In the genomic region with DNA sequence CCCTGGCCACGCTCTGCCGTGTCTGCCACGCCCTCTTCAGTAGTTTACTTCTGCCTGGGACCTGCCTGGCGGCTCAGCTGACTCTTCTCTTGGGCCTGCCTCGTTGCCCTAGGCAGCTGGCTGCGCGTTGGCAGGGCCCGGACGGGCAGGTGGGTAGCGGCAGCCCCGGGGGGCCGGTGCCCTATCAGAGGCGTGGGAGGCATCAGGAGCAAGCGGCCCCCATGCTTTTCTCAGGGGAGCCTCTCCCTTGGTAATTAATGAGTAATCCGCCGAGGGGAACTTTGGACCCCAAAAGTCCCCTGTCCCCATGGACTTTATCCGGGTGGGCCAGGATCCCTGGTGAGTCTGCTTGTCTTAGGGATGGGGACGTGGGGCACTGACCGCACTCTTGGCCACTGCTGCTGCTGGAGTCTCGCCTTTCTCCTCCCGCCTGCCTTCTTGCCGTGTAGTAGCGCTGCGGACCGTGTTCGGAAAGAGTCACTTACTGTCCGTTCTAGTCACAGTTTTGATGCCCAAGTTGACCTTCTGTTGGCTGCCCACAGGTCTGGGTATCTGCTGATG, we compare ENCODE assay signal across 18 cellular contexts. TPM values are rescaled to one million over a fixed set of nuclear protein-coding genes. Genes with fewer than 3 reads are reported as not detected.
DNase-seq lines count a peak whose midpoint lies in the region; ATAC-seq and TF ChIP-seq lines count a peak whose summit lies in the region.
"Had no signal": no experiment of that assay in that cellular context is flagged by ENCODE, and none has a peak within 500 bp of the region (broad histone marks: within the 10 kb centered on the region; RNA-seq: fewer than 3 reads in every experiment).

No MANE protein-coding gene starts in this region.

- H3K27ac Mint-ChIP-seq in neural progenitor cell (peak overlapping the region; percentile 88), T-cell (peak overlapping the region in 1 of 2 donors; percentile 83)

- H3K36me3 Mint-ChIP-seq in neural progenitor cell (peaks cover 22% of the 10 kb centered on the region), T-cell (peaks cover 23% of the 10 kb centered on the region)

- H3K79me2 ChIP-seq in neural progenitor cell (ENCODE audit: low read depth), result peaks cover 98% of the 10 kb centered on the region

- H3K9ac ChIP-seq in BLaER1 treated with 17β-estradiol and CSF1 and Interleukin-3, amounts not matched to agents 10 nM and 100 nM, result peak overlapping the region in 6 of 11 experiments; percentile 8 to 56 (median 30); a peak in 7 of 22 replicates
- no peak overlapping the region for H3K9ac ChIP-seq in neural progenitor cell

- no peak for TF ChIP-seq CTCF in HEK293 (tag by site-specific recombination; IDR thresholded peaks at IDR 0.05)
- no peak for TF ChIP-seq CTCF in esophagus squamous epithelium (IDR thresholded peaks at IDR 0.05)
- TF ChIP-seq CTCF in neural progenitor cell (IDR thresholded peaks at IDR 0.05), result no peak

- H3K4me2 ChIP-seq in BLaER1 treated with 17β-estradiol and CSF1 and Interleukin-3, amounts not matched to agents 10 nM and 100 nM, result peak overlapping the region; percentile 43 to 95 (median 73)
- H3K4me2 ChIP-seq in neural progenitor cell, result peak overlapping the region; percentile 10

- H3K4me1 Mint-ChIP-seq in neural progenitor cell (peaks cover 63% of the 10 kb centered on the region), T-cell (peaks cover 65 to 74% (median 73%) of the 10 kb centered on the region in 3 donors)

- H3F3A ChIP-seq in neural progenitor cell (ENCODE audit: low read depth), result peaks cover 43% of the 10 kb centered on the region

- peak overlapping the region; percentile 46 for H3K4me3 Mint-ChIP-seq in neural progenitor cell
- no peak overlapping the region for H3K4me3 Mint-ChIP-seq in T-cell

- H3K27me3 Mint-ChIP-seq in neural progenitor cell (ENCODE audit: insufficient read depth, low read depth) (peaks cover 9% of the 10 kb centered on the region), T-cell (no peaks in the 10 kb centered on the region)

- 39 to 76% methylated on average over 5 to 14 of the region's 27 CpGs for WGBS in esophagus squamous epithelium, 2 donors

- H3K27me3 ChIP-seq in BLaER1 treated with 17β-estradiol and CSF1 and Interleukin-3, amounts not matched to agents 10 nM and 100 nM, result no peaks in the 10 kb centered on the region
- no peaks in the 10 kb centered on the region for H3K27me3 ChIP-seq in esophagus squamous epithelium
- H3K27me3 ChIP-seq in neural progenitor cell, result no peaks in the 10 kb centered on the region
- H3K27me3 ChIP-seq: heart right ventricle, pancreas, vagina had no signal

- POLR2A ChIA-PET in HEK293 (lab: Yijun Ruan, JAX) (no interaction called here), T-cell (lab: Charles Lee) (interaction anchor here in 1 of 2 donors (0.5 kb wide), 1 partner anchor 10 kb away, joined by 3 read pairs; no protein-coding TSS in a partner anchor)

- DNase-seq in esophagus squamous epithelium (lab: John Stamatoyannopoulos, UW), result no peak
- DNase-seq in neural progenitor cell (ENCODE audit: low spot score), result no peak
- DNase-seq in T-cell, result no peak
- no peak for DNase-seq in activated CD4-positive, alpha-beta T cell treated with anti-CD3 and anti-CD28 coated beads for 48 hours
- DNase-seq in sciatic nerve (ENCODE audit: low spot score), result no peak
- DNase-seq: activated T-cell treated with anti-CD3 and anti-CD28 coated beads, Interleukin-2, amount 50 U/mL, for 48 hours; EL; heart right ventricle; mammary epithelial cell; NCI-H1048; NCI-H2227 treated with DMSO at 0.1 percent for 48 hours; stimulated activated CD4-positive, alpha-beta T cell treated with anti-CD3 and anti-CD28 coated beads, Interleukin-15, amount 100 ng/mL, for 24 hours; SW 1271 had no signal

- peak overlapping the region in 5 of 11 experiments; percentile 7 to 96 (median 27); a peak in 5 of 22 replicates for H3K27ac ChIP-seq in BLaER1 treated with 17β-estradiol and CSF1 and Interleukin-3, amounts not matched to agents 10 nM and 100 nM
- H3K27ac ChIP-seq in HEK293 (ENCODE audit: extremely low read depth, low read depth, low read length) (no peak overlapping the region), esophagus squamous epithelium (peak overlapping the region; percentile 22 to 76 (median 50)), neural progenitor cell (no peak overlapping the region)
- H3K27ac ChIP-seq: pancreas had no signal

- H3K4me1 ChIP-seq in BLaER1 treated with 17β-estradiol and CSF1 and Interleukin-3, amounts not matched to agents 10 nM and 100 nM, result peaks cover 76 to 98% (median 94%) of the 10 kb centered on the region in 10 experiments
- H3K4me1 ChIP-seq in HEK293 (ENCODE audit: control insufficient read depth, insufficient read depth, low read length) (peaks cover 7% of the 10 kb centered on the region), esophagus squamous epithelium (peaks cover 69 to 100% (median 82%) of the 10 kb centered on the region in 3 donors), neural progenitor cell (peaks cover 51% of the 10 kb centered on the region)

- no peak for ATAC-seq in T-cell (replicated peaks in 1 of 4)
- ATAC-seq in HG02588 (IDR thresholded peaks at IDR 0.05; ENCODE audit: unreplicated experiment), result no peak
- ATAC-seq in sciatic nerve, result no peak
- ATAC-seq: pancreas had no signal

- peaks cover 16 to 72% (median 30%) of the 10 kb centered on the region in 11 experiments; a peak in 20 of 22 replicates for H3K36me3 ChIP-seq in BLaER1 treated with 17β-estradiol and CSF1 and Interleukin-3, amounts not matched to agents 10 nM and 100 nM
- H3K36me3 ChIP-seq in HEK293 (ENCODE audit: control insufficient read depth in 2 of 2, insufficient read depth in 1 of 2, low read length in 2 of 2), result peaks cover 0 to 40% of the 10 kb centered on the region in 2 experiments; a peak in 1 of 3 replicates
- peaks cover 0 to 14% (median 0%) of the 10 kb centered on the region in 3 donors for H3K36me3 ChIP-seq in esophagus squamous epithelium
- no peaks in the 10 kb centered on the region for H3K36me3 ChIP-seq in neural progenitor cell
- H3K36me3 ChIP-seq: pancreas, vagina had no signal

- H4K20me1 ChIP-seq in BLaER1 treated with 17β-estradiol and CSF1 and Interleukin-3, amounts not matched to agents 10 nM and 100 nM, result peaks cover 68 to 96% (median 92%) of the 10 kb centered on the region in 11 experiments
- peaks cover 69% of the 10 kb centered on the region for H4K20me1 ChIP-seq in neural progenitor cell (ENCODE audit: low read depth)

- no peak overlapping the region for H3K4me3 ChIP-seq in BLaER1 treated with 17β-estradiol and CSF1 and Interleukin-3, amounts not matched to agents 10 nM and 100 nM
- no peak overlapping the region for H3K4me3 ChIP-seq in HEK293 (ENCODE audit: low read depth, low read length)
- H3K4me3 ChIP-seq in esophagus squamous epithelium, result peak overlapping the region in 1 of 4 donors; percentile 28
- H3K4me3 ChIP-seq in neural progenitor cell, result no peak overlapping the region
- H3K4me3 ChIP-seq: pancreas had no signal

- intact Hi-C loops in esophagus squamous epithelium (cut with DNase I) (no loop called here), sciatic nerve (cut with DNase I) (no loop called here)

- H2AFZ ChIP-seq in neural progenitor cell (replicated peaks), result no peak overlapping the region

- H3K9me3 ChIP-seq in BLaER1 treated with 17β-estradiol and CSF1 and Interleukin-3, amounts not matched to agents 10 nM and 100 nM (replicated peaks in 1 of 11), result peaks cover 19 to 38% (median 27%) of the 10 kb centered on the region in 11 experiments
- H3K9me3 ChIP-seq in HEK293 (ENCODE audit: control insufficient read depth, insufficient read depth, low read depth, low read length), result no peaks in the 10 kb centered on the region
- H3K9me3 ChIP-seq in esophagus squamous epithelium, result no peaks in the 10 kb centered on the region
- H3K9me3 ChIP-seq in neural progenitor cell (ENCODE audit: low read depth), result no peaks in the 10 kb centered on the region
- H3K9me3 ChIP-seq: pancreas, vagina had no signal

- no peak for TF ChIP-seq POLR2A in esophagus squamous epithelium (IDR thresholded peaks at IDR 0.05)

- H3K9me3 Mint-ChIP-seq in neural progenitor cell, result no peaks in the 10 kb centered on the region
- H3K9me3 Mint-ChIP-seq in T-cell, result no peaks in the 10 kb centered on the region

- CTCF ChIA-PET in HEK293 (lab: Yijun Ruan, JAX) (no interaction called here), T-cell (lab: Charles Lee) (no interaction called here)

TF ChIP-seq in HEK293, 187 proteins besides CTCF, POLR2A, EP300 and RAD21:
- TF ChIP-seq ZNF23 (tag by site-specific recombination; IDR thresholded peaks at IDR 0.05; ENCODE audit: borderline replicate concordance) (no peak), ZFP41 (tag by site-specific recombination; IDR thresholded peaks at IDR 0.05; ENCODE audit: borderline replicate concordance) (no peak), KLF9 (tag by site-specific recombination; IDR thresholded peaks at IDR 0.05; ENCODE audit: low read depth) (0 out of 2 replicates have a peak, but pooled peaks have one; percentile 30)

RNA-seq across cellular contexts. Expression of a gene that starts 22.7 kb away (rescaled TPM):
- 10 to 100 TPM; 18.2 to 38.8 (median 25.2) TPM for total RNA-seq in esophagus squamous epithelium
- 7.4 and 15.7 TPM in 2 replicates for total RNA-seq in neural progenitor cell (ENCODE audit: low replicate concordance)
- total RNA-seq in T-cell, result 100 to 1,000 TPM; 137 to 299 (median 157) TPM
- 108 TPM for total RNA-seq in sciatic nerve

RNA-seq across cellular contexts. Expression of a gene that starts 56.2 kb away (rescaled TPM):
- total RNA-seq in esophagus squamous epithelium (10 to 100 TPM in 3 of 4 donors, 1 to 10 TPM in 1; 8.6 to 22.5 (median 18.1) TPM), neural progenitor cell (ENCODE audit: low replicate concordance) (11.3 and 68.2 TPM in 2 replicates), T-cell (10 to 100 TPM; 52.9 to 74.8 (median 68.2) TPM), sciatic nerve (43.0 TPM)

Comparison
In these comparisons a context has a peak if more than half of its experiments do, and no peak if none do; other contexts are left out.
1. H3K27ac ChIP-seq: peak in esophagus squamous epithelium (4 of 4); none in HEK293 (single experiment) and neural progenitor cell (single experiment).